Comparison of ENCODE assay signal across 23 cellular contexts in genomic region chr19:42512130-42512636, GRCh38. TPM values are rescaled to one million over a fixed set of nuclear protein-coding genes. Genes with fewer than 3 reads are reported as not detected.
DNase-seq lines count a peak whose midpoint lies in the region; ATAC-seq, FAIRE-seq and TF ChIP-seq lines count a peak whose summit lies in the region.
"Had no signal": no experiment of that assay in that cellular context is flagged by ENCODE, and none has a peak within 500 bp of the region (broad histone marks: within the 10 kb centered on the region; RNA-seq: fewer than 3 reads in every experiment).

No MANE protein-coding gene starts in this region.

- no peak overlapping the region for H2AK5ac ChIP-seq in mesendoderm (ENCODE audit: low read length)

- H3K4me2 ChIP-seq in BLaER1 treated with 17β-estradiol and CSF1 and Interleukin-3, amounts not matched to agents 10 nM and 100 nM, result peak overlapping the region in 8 of 11 experiments; percentile 0 to 41 (median 16); a peak in 9 of 22 replicates
- no peak overlapping the region for H3K4me2 ChIP-seq in mesendoderm (ENCODE audit: low read length)

- peaks cover 0 to 99% (median 56%) of the 10 kb centered on the region in 11 experiments; a peak in 15 of 22 replicates for H3K36me3 ChIP-seq in BLaER1 treated with 17β-estradiol and CSF1 and Interleukin-3, amounts not matched to agents 10 nM and 100 nM
- H3K36me3 ChIP-seq in mesendoderm (ENCODE audit: control insufficient read depth, insufficient read depth, low read length) (no peaks in the 10 kb centered on the region), H7 (replicated peaks; ENCODE audit: control insufficient read depth, insufficient read depth, low read length) (no peaks in the 10 kb centered on the region)
- H3K36me3 ChIP-seq: left ventricle myocardium inferior, ovary, SJCRH30, tibial nerve had no signal

- H2BK120ac ChIP-seq in mesendoderm (ENCODE audit: low read depth, low read length), result no peak overlapping the region

- peaks cover 5 to 66% (median 43%) of the 10 kb centered on the region in 10 experiments for H3K4me1 ChIP-seq in BLaER1 treated with 17β-estradiol and CSF1 and Interleukin-3, amounts not matched to agents 10 nM and 100 nM
- peaks cover 10% of the 10 kb centered on the region for H3K4me1 ChIP-seq in mesendoderm (ENCODE audit: control insufficient read depth, low read depth, low read length)
- H3K4me1 ChIP-seq: left ventricle myocardium inferior, SJCRH30 had no signal

- H3K4me3 Mint-ChIP-seq in WTC11, result no peak overlapping the region
- H3K4me3 Mint-ChIP-seq: CD4-positive, alpha-beta T cell; mesothelial cell of epicardium had no signal

- H4K8ac ChIP-seq in mesendoderm (ENCODE audit: low read depth, low read length), result no peak overlapping the region

- no peak for TF ChIP-seq POLR2A in GM12892 (IDR thresholded peaks at IDR 0.05; ENCODE audit: low read depth, low read length)

- no peak overlapping the region for H2BK15ac ChIP-seq in mesendoderm (replicated peaks; ENCODE audit: low read depth)

- no peak overlapping the region for H3K23ac ChIP-seq in mesendoderm (ENCODE audit: low read length)

- peak; percentile 53 for FAIRE-seq in GM12892 (lab: Jason Lieb, UNC)
- FAIRE-seq: astrocyte had no signal

- 0 out of 2 replicates have a peak overlapping the region, but pooled peaks have one; percentile 39 for H3K27ac Mint-ChIP-seq in WTC11
- H3K27ac Mint-ChIP-seq: CD4-positive, alpha-beta T cell; mesothelial cell of epicardium had no signal

- no peaks in the 10 kb centered on the region for H3K79me1 ChIP-seq in mesendoderm (ENCODE audit: low read length)

- H3K4ac ChIP-seq in mesendoderm (ENCODE audit: low read depth, low read length), result no peak overlapping the region

- H3K36me3 Mint-ChIP-seq in WTC11, result no peaks in the 10 kb centered on the region; the same call in 1 of the 2 replicates
- H3K36me3 Mint-ChIP-seq: mesothelial cell of epicardium had no signal

- H3K18ac ChIP-seq in mesendoderm (ENCODE audit: low read length), result no peak overlapping the region

- H4K20me1 ChIP-seq in BLaER1 treated with 17β-estradiol and CSF1 and Interleukin-3, amounts not matched to agents 10 nM and 100 nM, result no peaks in the 10 kb centered on the region

- H3K9me3 ChIP-seq in BLaER1 treated with 17β-estradiol and CSF1 and Interleukin-3, amounts not matched to agents 10 nM and 100 nM (replicated peaks in 1 of 11), result peaks cover 0 to 9% (median 6%) of the 10 kb centered on the region in 11 experiments; a peak in 14 of 22 replicates
- H3K9me3 ChIP-seq: ovary, SJCRH30, tibial nerve had no signal

- no CpG with 5 or more reads among the region's 5 CpGs for WGBS in mesendoderm (ENCODE audit: extremely low coverage, insufficient coverage, low lambda C conversion rate)

- CTCF ChIA-PET in WTC11 (lab: Charles Lee), result no interaction called here

- no peak overlapping the region for H3K9ac ChIP-seq in BLaER1 treated with 17β-estradiol and CSF1 and Interleukin-3, amounts not matched to agents 10 nM and 100 nM
- H3K9ac ChIP-seq in mesendoderm (ENCODE audit: low read length), result no peak overlapping the region

- H3K56ac ChIP-seq in mesendoderm (ENCODE audit: low read length), result peak overlapping the region; percentile 1

- TF ChIP-seq CTCF in WTC11 (IDR thresholded peaks at IDR 0.05), result no peak

- H2BK5ac ChIP-seq in mesendoderm (ENCODE audit: low read length), result no peak overlapping the region

- ATAC-seq in WTC11, result no peak
- ATAC-seq: naive thymus-derived CD4-positive, alpha-beta T cell had no signal

- H3K27me3 ChIP-seq in BLaER1 treated with 17β-estradiol and CSF1 and Interleukin-3, amounts not matched to agents 10 nM and 100 nM, result no peaks in the 10 kb centered on the region
- H3K27me3 ChIP-seq in mesendoderm (ENCODE audit: insufficient read depth, low read length, poor library complexity) (no peaks in the 10 kb centered on the region), H7 (ENCODE audit: control insufficient read depth, insufficient read depth, low read length) (no peaks in the 10 kb centered on the region; the same call in 1 of the 2 replicates)
- H3K27me3 ChIP-seq: ovary, tibial nerve had no signal

- H3K4me1 Mint-ChIP-seq in WTC11, result peaks cover 37% of the 10 kb centered on the region
- H3K4me1 Mint-ChIP-seq: mesothelial cell of epicardium had no signal

- peaks cover 7% of the 10 kb centered on the region; the same call in 1 of the 2 replicates for H3K9me3 Mint-ChIP-seq in WTC11
- H3K9me3 Mint-ChIP-seq: activated naive CD4-positive, alpha-beta T cell treated with anti-CD3 and anti-CD28 coated beads, Interleukin-2, amount 50 U/mL, for 72 hours; CD4-positive, alpha-beta T cell; mesothelial cell of epicardium; naive thymus-derived CD4-positive, alpha-beta T cell had no signal

- POLR2A ChIA-PET in WTC11 (lab: Charles Lee), result no interaction called here

- no peak overlapping the region for H3K4me3 ChIP-seq in BLaER1 treated with 17β-estradiol and CSF1 and Interleukin-3, amounts not matched to agents 10 nM and 100 nM
- H3K4me3 ChIP-seq in mesendoderm (ENCODE audit: low read length) (no peak overlapping the region), H7 (ENCODE audit: insufficient read depth, low read depth, low read length) (no peak overlapping the region)
- H3K4me3 ChIP-seq: left ventricle myocardium inferior, ovary, SJCRH30, tibial nerve had no signal

- H4K5ac ChIP-seq in mesendoderm (ENCODE audit: low read length), result no peak overlapping the region

- H3K27ac ChIP-seq in BLaER1 treated with 17β-estradiol and CSF1 and Interleukin-3, amounts not matched to agents 10 nM and 100 nM, result no peak overlapping the region
- H3K27ac ChIP-seq in mesendoderm (ENCODE audit: low read depth, low read length), result no peak overlapping the region
- H3K27ac ChIP-seq: left ventricle myocardium inferior, ovary, SJCRH30 had no signal

- DNase-seq in GM12892 (ENCODE audit: insufficient read length) (no peak), WTC11 (ENCODE audit: low spot score) (no peak), mesendoderm (no peak), H7 (no peak), NCI-H2029 (lab: John Stamatoyannopoulos, UW) (no peak)
- DNase-seq in activated effector memory CD4-positive, alpha-beta T cell treated with anti-CD3 and anti-CD28 coated beads, Interleukin-2, amount 50 U/mL, for 16 hours, result no peak
- DNase-seq: activated T-cell treated with anti-CD3 and anti-CD28 coated beads for 4 hours; CD4-positive, alpha-beta T cell; hypothalamus; KBM-7; left ventricle myocardium inferior; naive thymus-derived CD4-positive, alpha-beta T cell; NCI-H1436 treated with DMSO at 0.1 percent for 48 hours; ovary; SJCRH30; stimulated activated naive CD4-positive, alpha-beta T cell treated with Interleukin-2 at 50 U/mL for 16 hours had no signal

- peaks cover 2% of the 10 kb centered on the region for H3K27me3 Mint-ChIP-seq in WTC11 (ENCODE audit: low read depth)
- H3K27me3 Mint-ChIP-seq: CD4-positive, alpha-beta T cell; naive thymus-derived CD4-positive, alpha-beta T cell had no signal

- no peaks in the 10 kb centered on the region for H3K79me2 ChIP-seq in mesendoderm (ENCODE audit: control insufficient read depth, insufficient read depth, low read length)

TF ChIP-seq in WTC11, 78 proteins besides CTCF, POLR2A, EP300 and RAD21 (continues in another document):
- TF ChIP-seq IRF2 (CRISPR knock-in tag; IDR thresholded peaks at IDR 0.05; ENCODE audit: borderline replicate concordance, low read depth) (no peak), NR3C1 (CRISPR knock-in tag; conservative IDR thresholded peaks at IDR 0.05; ENCODE audit: low read depth) (no peak), ATF3 (CRISPR knock-in tag; conservative IDR thresholded peaks at IDR 0.05) (no peak), ZNF219 (CRISPR knock-in tag; IDR thresholded peaks at IDR 0.05; ENCODE audit: borderline replicate concordance) (no peak), NFYB (CRISPR knock-in tag; conservative IDR thresholded peaks at IDR 0.05; ENCODE audit: low read depth) (no peak), ZNF512 (CRISPR knock-in tag; IDR thresholded peaks at IDR 0.05; ENCODE audit: borderline replicate concordance) (no peak), GRHL2 (CRISPR knock-in tag; IDR thresholded peaks at IDR 0.05; ENCODE audit: insufficient replicate concordance, severe bottlenecking) (no peak)
- TF ChIP-seq, protein P1, sequence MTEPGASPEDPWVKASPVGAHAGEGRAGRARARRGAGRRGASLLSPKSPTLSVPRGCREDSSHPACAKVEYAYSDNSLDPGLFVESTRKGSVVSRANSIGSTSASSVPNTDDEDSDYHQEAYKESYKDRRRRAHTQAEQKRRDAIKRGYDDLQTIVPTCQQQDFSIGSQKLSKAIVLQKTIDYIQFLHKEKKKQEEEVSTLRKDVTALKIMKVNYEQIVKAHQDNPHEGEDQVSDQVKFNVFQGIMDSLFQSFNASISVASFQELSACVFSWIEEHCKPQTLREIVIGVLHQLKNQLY (CRISPR knock-in tag; IDR thresholded peaks at IDR 0.05), result no peak

RNA-seq across cellular contexts. Expression of gene CEACAM1, which starts 16.1 kb away (rescaled TPM):
- 3.8 TPM for polyA plus RNA-seq in GM12892 (2012; ENCODE audit: missing spikeins)
- 0.82 to 2.0 TPM (median 1.2 TPM) in 3 replicates for total RNA-seq in WTC11 (2021)
- polyA plus RNA-seq in mesendoderm (2013, experiment 1 of 2), result 2.9 TPM
- polyA plus RNA-seq in mesendoderm (2013, experiment 2 of 2), result 2.1 TPM
- 0.30 and 0.42 TPM in 2 replicates for total RNA-seq in H7 (2014; rRNA removed; shearing (Covaris generic))
- total RNA-seq: fibroblast of lung, HT1080, SJCRH30 had no signal
